In the genomic region with DNA sequence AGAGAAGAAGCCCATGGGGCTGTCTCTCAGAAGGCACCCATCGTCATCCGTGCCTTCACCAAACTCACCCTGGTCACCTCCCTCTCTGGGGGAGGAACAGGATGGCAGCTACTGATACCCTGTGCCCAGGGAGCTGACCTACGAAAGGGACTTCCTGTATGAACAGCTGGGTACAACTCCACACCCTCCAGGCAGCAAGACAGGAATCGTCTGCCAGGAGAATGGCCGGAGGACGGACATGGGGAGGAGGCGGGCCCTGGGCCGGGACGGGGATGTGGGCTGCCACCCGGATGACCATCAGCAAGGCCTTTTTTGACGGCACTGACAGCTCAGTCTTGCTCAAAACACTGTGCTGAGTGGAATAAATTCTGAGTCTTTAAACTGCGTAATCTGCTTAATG, we compare ENCODE assay signal across 16 cellular contexts.
DNase-seq lines count a peak whose midpoint lies in the region; ATAC-seq and TF ChIP-seq lines count a peak whose summit lies in the region.
"Had no signal": no experiment of that assay in that cellular context is flagged by ENCODE, and none has a peak within 500 bp of the region (broad histone marks: within the 10 kb centered on the region; RNA-seq: fewer than 3 reads in every experiment).

No MANE protein-coding gene starts in this region.

- intact Hi-C loops in sciatic nerve (cut with DNase I): no loop called here

- H3K36me3 ChIP-seq in BLaER1 treated with 17β-estradiol and CSF1 and Interleukin-3, amounts not matched to agents 10 nM and 100 nM: peaks cover 37 to 61% (median 44%) of the 10 kb centered on the region in 11 experiments
- H3K36me3 ChIP-seq in MM.1S (replicated peaks; ENCODE audit: insufficient read depth, low read length): no peaks in the 10 kb centered on the region

- ATAC-seq in sciatic nerve (peak; percentile 39), HG03342 (IDR thresholded peaks at IDR 0.05; ENCODE audit: unreplicated experiment) (no peak)

- no peak overlapping the region for H3K4me3 Mint-ChIP-seq in glutamatergic neuron (ENCODE audit: unreplicated experiment)
- H3K4me3 Mint-ChIP-seq: activated CD4-positive, alpha-beta T cell treated with anti-CD3 and anti-CD28 coated beads, Interleukin-2, amount 10 ng/mL, durations not matched to agents 7 days and 5 days; central memory CD8-positive, alpha-beta T cell; immature natural killer cell; T-helper 1 cell treated with Interleukin-12 subunit alpha and Interleukin-12 subunit beta and Interleukin-4 antibody, amounts not matched to agents 30 μg/mL and 1 μg/mL, for 36 hours had no signal

- no peaks in the 10 kb centered on the region for H3K9me2 ChIP-seq in MM.1S (replicated peaks; ENCODE audit: insufficient read depth, low read length)

- 0 out of 2 replicates have a peak, but pooled peaks cover 2% of the 10 kb centered on the region for H3K79me2 ChIP-seq in MM.1S (ENCODE audit: low read length)
- H3K79me2 ChIP-seq: parathyroid adenoma had no signal

- H3K27ac Mint-ChIP-seq in glutamatergic neuron (ENCODE audit: unreplicated experiment): no peak overlapping the region
- H3K27ac Mint-ChIP-seq: activated CD4-positive, alpha-beta T cell treated with anti-CD3 and anti-CD28 coated beads, Interleukin-2, amount 10 ng/mL, durations not matched to agents 7 days and 5 days; T-helper 1 cell treated with Interleukin-12 subunit alpha and Interleukin-12 subunit beta and Interleukin-4 antibody, amounts not matched to agents 30 μg/mL and 1 μg/mL, for 36 hours had no signal

- H3K4me3 ChIP-seq in BLaER1 treated with 17β-estradiol and CSF1 and Interleukin-3, amounts not matched to agents 10 nM and 100 nM: peak overlapping the region in 3 of 10 experiments; percentile 17 to 33 (median 18); a peak in 2 of 20 replicates
- H3K4me3 ChIP-seq in MM.1S (ENCODE audit: low read length): no peak overlapping the region

- H3K9ac ChIP-seq in BLaER1 treated with 17β-estradiol and CSF1 and Interleukin-3, amounts not matched to agents 10 nM and 100 nM: peak overlapping the region in 5 of 11 experiments; percentile 20 to 67 (median 51); a peak in 9 of 22 replicates
- no peak overlapping the region for H3K9ac ChIP-seq in MM.1S (ENCODE audit: low read length)
- H3K9ac ChIP-seq: parathyroid adenoma had no signal

- no peaks in the 10 kb centered on the region for H3F3A ChIP-seq in MM.1S (ENCODE audit: insufficient read depth, low read length)

- H3K36me3 Mint-ChIP-seq in glutamatergic neuron (ENCODE audit: unreplicated experiment): peaks cover 9% of the 10 kb centered on the region

- H3K27ac ChIP-seq in BLaER1 treated with 17β-estradiol and CSF1 and Interleukin-3, amounts not matched to agents 10 nM and 100 nM: peak overlapping the region in 7 of 11 experiments; percentile 2 to 58 (median 51); a peak in 10 of 22 replicates
- H3K27ac ChIP-seq in MM.1S (ENCODE audit: low read length): no peak overlapping the region
- H3K27ac ChIP-seq: parathyroid adenoma had no signal

- TF ChIP-seq CTCF in MM.1S (IDR thresholded peaks at IDR 0.05; ENCODE audit: low read length): no peak
- TF ChIP-seq CTCF in glutamatergic neuron (IDR thresholded peaks at IDR 0.05; ENCODE audit: partially characterized antibody, unreplicated experiment): no peak

- peaks cover 0 to 28% (median 0%) of the 10 kb centered on the region in 11 experiments; a peak in 6 of 22 replicates for H4K20me1 ChIP-seq in BLaER1 treated with 17β-estradiol and CSF1 and Interleukin-3, amounts not matched to agents 10 nM and 100 nM
- H4K20me1 ChIP-seq in MM.1S (ENCODE audit: insufficient read depth, low read length): no peaks in the 10 kb centered on the region

- H2AFZ ChIP-seq in MM.1S (ENCODE audit: low read length): no peak overlapping the region
- H2AFZ ChIP-seq: parathyroid adenoma had no signal

- H3K9me3 ChIP-seq in BLaER1 treated with 17β-estradiol and CSF1 and Interleukin-3, amounts not matched to agents 10 nM and 100 nM (replicated peaks in 1 of 11): 0 out of 22 replicates have a peak, but pooled peaks cover 0 to 5% (median 0%) of the 10 kb centered on the region in 11 experiments
- H3K9me3 ChIP-seq in MM.1S (replicated peaks; ENCODE audit: insufficient read depth, low read length): no peaks in the 10 kb centered on the region

- DNase-seq in MM.1S (no peak), glutamatergic neuron (peak; percentile 14), sciatic nerve (ENCODE audit: low spot score) (peak; percentile 60), midbrain (lab: John Stamatoyannopoulos, UW) (no peak), mucosa of gallbladder (ENCODE audit: low spot score) (no peak)
- DNase-seq: activated CD4-positive, alpha-beta T cell treated with anti-CD3 and anti-CD28 coated beads, Interleukin-2, amount 10 ng/mL, durations not matched to agents 7 days and 5 days; activated T-cell treated with anti-CD3 and anti-CD28 coated beads, Interleukin-2, amount 50 U/mL, for 48 hours; immature natural killer cell; NCI-H2107; stimulated activated CD4-positive, alpha-beta T cell treated with anti-CD3 and anti-CD28 coated beads, Interleukin-12 subunit alpha, Interleukin-12 subunit beta, amount 100 ng/mL, for 4 hours; stimulated activated naive CD4-positive, alpha-beta T cell treated with Interleukin-2 at 50 U/mL for 16 hours had no signal

- peak overlapping the region; percentile 73 to 93 (median 88) for H3K4me2 ChIP-seq in BLaER1 treated with 17β-estradiol and CSF1 and Interleukin-3, amounts not matched to agents 10 nM and 100 nM
- peak overlapping the region; percentile 13; the same call in 1 of the 2 replicates for H3K4me2 ChIP-seq in MM.1S (ENCODE audit: low read depth, low read length)

- peaks cover 10% of the 10 kb centered on the region for H3K27me3 Mint-ChIP-seq in glutamatergic neuron (ENCODE audit: unreplicated experiment)
- H3K27me3 Mint-ChIP-seq: activated CD4-positive, alpha-beta T cell treated with anti-CD3 and anti-CD28 coated beads, Interleukin-2, amount 10 ng/mL, durations not matched to agents 7 days and 5 days; central memory CD8-positive, alpha-beta T cell had no signal

- peaks cover 19% of the 10 kb centered on the region for H3K9me3 Mint-ChIP-seq in glutamatergic neuron (ENCODE audit: unreplicated experiment)
- H3K9me3 Mint-ChIP-seq: T-helper 1 cell treated with Interleukin-12 subunit alpha and Interleukin-12 subunit beta and Interleukin-4 antibody, amounts not matched to agents 30 μg/mL and 1 μg/mL, for 36 hours had no signal

- H3K4me1 Mint-ChIP-seq in glutamatergic neuron (ENCODE audit: low read depth, unreplicated experiment): peaks cover 6% of the 10 kb centered on the region

- peaks cover 0 to 3% (median 0%) of the 10 kb centered on the region in 11 experiments; a peak in 2 of 22 replicates for H3K27me3 ChIP-seq in BLaER1 treated with 17β-estradiol and CSF1 and Interleukin-3, amounts not matched to agents 10 nM and 100 nM
- no peaks in the 10 kb centered on the region for H3K27me3 ChIP-seq in MM.1S (replicated peaks; ENCODE audit: insufficient read depth, low read length)

- H3K4me1 ChIP-seq in BLaER1 treated with 17β-estradiol and CSF1 and Interleukin-3, amounts not matched to agents 10 nM and 100 nM: peaks cover 46 to 89% (median 85%) of the 10 kb centered on the region in 10 experiments
- H3K4me1 ChIP-seq in MM.1S (ENCODE audit: low read length): peaks cover 10% of the 10 kb centered on the region; the same call in 1 of the 2 replicates
- H3K4me1 ChIP-seq: parathyroid adenoma had no signal

Comparison
In these comparisons a context has a peak if more than half of its experiments do, and no peak if none do; other contexts are left out.
1. DNase-seq: peak in glutamatergic neuron (single experiment) and sciatic nerve (single experiment); none in MM.1S (single experiment), midbrain (single experiment) and mucosa of gallbladder (single experiment).